Comparison of ENCODE assay signal across 20 cellular contexts in genomic region chr5:1501372-1502045, GRCh38. TPM values are rescaled to one million over a fixed set of nuclear protein-coding genes. Genes with fewer than 3 reads are reported as not detected.
DNase-seq lines count a peak whose midpoint lies in the region; ATAC-seq and TF ChIP-seq lines count a peak whose summit lies in the region.
"Had no signal": no experiment of that assay in that cellular context is flagged by ENCODE, and none has a peak within 500 bp of the region (broad histone marks: within the 10 kb centered on the region; RNA-seq: fewer than 3 reads in every experiment).

No MANE protein-coding gene starts in this region.

- intact Hi-C loops in dendritic cell treated with granulocyte-macrophage colony-stimulating factor and Interleukin-4, amounts not matched to agents 40 ng/mL and 50 ng/mL, for 4 days (cut with micrococcal nuclease) = loop anchor here (1.0 to 10.0 kb wide), 3 partner anchors 15 to 93 kb away; no protein-coding TSS in a partner anchor

- no peak overlapping the region for H4K12ac ChIP-seq in trophoblast cell (ENCODE audit: low read depth, low read length)

- no peak overlapping the region for H2BK120ac ChIP-seq in trophoblast cell (ENCODE audit: insufficient read depth, low read length, poor library complexity)

- no peaks in the 10 kb centered on the region for H3K27me3 Mint-ChIP-seq in dendritic cell treated with granulocyte-macrophage colony-stimulating factor and Interleukin-4, amounts not matched to agents 40 ng/mL and 50 ng/mL, for 4 days

- H3K4ac ChIP-seq in trophoblast cell (ENCODE audit: low read depth, low read length) = peak overlapping the region; percentile 27

- no peak overlapping the region for H3K4me2 ChIP-seq in DND-41 (ENCODE audit: insufficient read depth, low read length)
- peak overlapping the region; percentile 91 for H3K4me2 ChIP-seq in KMS-11
- no peak overlapping the region for H3K4me2 ChIP-seq in trophoblast cell (ENCODE audit: low read length)
- H3K4me2 ChIP-seq: SK-N-SH had no signal

- H3K14ac ChIP-seq in trophoblast cell (ENCODE audit: low read length) = no peak overlapping the region

- no peak overlapping the region for H4K91ac ChIP-seq in trophoblast cell (ENCODE audit: low read depth, low read length)

- no peak for DNase-seq in DND-41
- no peak for DNase-seq in trophoblast cell
- DNase-seq in NCI-H2171 (lab: John Stamatoyannopoulos, UW) = no peak
- DNase-seq: activated naive CD4-positive, alpha-beta T cell; amygdala; Caco-2; HCEC 1CT; NCI-H187; NCI-H510A; SK-N-SH had no signal

- peaks cover 91% of the 10 kb centered on the region for H3K4me1 Mint-ChIP-seq in dendritic cell treated with granulocyte-macrophage colony-stimulating factor and Interleukin-4, amounts not matched to agents 40 ng/mL and 50 ng/mL, for 4 days (ENCODE audit: low read depth)

- H2BK12ac ChIP-seq in trophoblast cell (ENCODE audit: low read length) = no peak overlapping the region

- H3K27ac ChIP-seq in DND-41 (ENCODE audit: low read length) = no peak overlapping the region; the same call in 1 of the 2 replicates
- peak overlapping the region; percentile 96; the same call in 1 of the 2 replicates for H3K27ac ChIP-seq in KMS-11
- H3K27ac ChIP-seq in trophoblast cell (ENCODE audit: low read depth, low read length) = no peak overlapping the region
- H3K27ac ChIP-seq: HL-60, right atrium auricular region had no signal

- peaks cover 52% of the 10 kb centered on the region for H3K36me3 Mint-ChIP-seq in dendritic cell treated with granulocyte-macrophage colony-stimulating factor and Interleukin-4, amounts not matched to agents 40 ng/mL and 50 ng/mL, for 4 days (ENCODE audit: low read depth)

- H3K9me3 ChIP-seq in DND-41 (ENCODE audit: insufficient read depth, low read length, severe bottlenecking) (no peaks in the 10 kb centered on the region), trophoblast cell (ENCODE audit: insufficient read depth, low read depth, low read length) (peaks cover 2% of the 10 kb centered on the region)
- H3K9me3 ChIP-seq: Caco-2, mucosa of descending colon, right atrium auricular region, SK-N-SH, tibial artery had no signal

- ATAC-seq in DND-41 (ENCODE audit: insufficient read depth, low read depth) (no peak; the same call in 2 of the 3 replicates), GM19328 (IDR thresholded peaks at IDR 0.05; ENCODE audit: unreplicated experiment) (no peak), GM19351 (IDR thresholded peaks at IDR 0.05; ENCODE audit: unreplicated experiment) (no peak), GM21447 (IDR thresholded peaks at IDR 0.05; ENCODE audit: unreplicated experiment) (no peak)

- H3K9ac ChIP-seq in DND-41 (ENCODE audit: low read depth, low read length) = no peak overlapping the region
- H3K9ac ChIP-seq in KMS-11 = no peak overlapping the region
- no peak overlapping the region for H3K9ac ChIP-seq in trophoblast cell (ENCODE audit: low read length)
- H3K9ac ChIP-seq: SK-N-SH had no signal

- no peak overlapping the region for H2AK5ac ChIP-seq in trophoblast cell (ENCODE audit: low read length)

- WGBS in trophoblast cell (ENCODE audit: extremely low coverage, insufficient coverage, insufficient read length) = no CpG with 5 or more reads among the region's 28 CpGs

- H3K27me3 ChIP-seq in DND-41 (ENCODE audit: insufficient read depth, low read length, poor library complexity) (no peaks in the 10 kb centered on the region), KMS-11 (ENCODE audit: insufficient read depth, low read depth) (no peaks in the 10 kb centered on the region), trophoblast cell (ENCODE audit: insufficient read depth, low read length) (no peaks in the 10 kb centered on the region)
- H3K27me3 ChIP-seq: right atrium auricular region, tibial artery had no signal

- H3K79me1 ChIP-seq in trophoblast cell (ENCODE audit: low read length) = no peaks in the 10 kb centered on the region

- TF ChIP-seq CTCF in DND-41 (IDR thresholded peaks at IDR 0.05; ENCODE audit: borderline replicate concordance, extremely low read depth, low read length, poor library complexity, severe bottlenecking) = peak; percentile 27
- TF ChIP-seq CTCF in KMS-11 (conservative IDR thresholded peaks at IDR 0.05; ENCODE audit: low read depth, low read length) = no peak

- peak overlapping the region; percentile 97 for H3K27ac Mint-ChIP-seq in dendritic cell treated with granulocyte-macrophage colony-stimulating factor and Interleukin-4, amounts not matched to agents 40 ng/mL and 50 ng/mL, for 4 days

- H3K18ac ChIP-seq in trophoblast cell (ENCODE audit: low read length) = peak overlapping the region; percentile 18

- H3K36me3 ChIP-seq in DND-41 (ENCODE audit: insufficient read depth, low read length) = peaks cover 53% of the 10 kb centered on the region
- no peaks in the 10 kb centered on the region for H3K36me3 ChIP-seq in KMS-11 (ENCODE audit: insufficient read depth)
- peaks cover 44 to 50% of the 10 kb centered on the region in 2 experiments for H3K36me3 ChIP-seq in trophoblast cell (ENCODE audit: control insufficient read depth in 1 of 2, insufficient read depth in 2 of 2, low read length in 2 of 2)
- H3K36me3 ChIP-seq: right atrium auricular region had no signal

- H4K20me1 ChIP-seq in DND-41 (ENCODE audit: insufficient read depth, low read length) = peaks cover 87% of the 10 kb centered on the region
- H4K20me1 ChIP-seq in KMS-11 (ENCODE audit: insufficient read depth) = no peaks in the 10 kb centered on the region

- H3K4me3 ChIP-seq in DND-41 (ENCODE audit: low read depth in 1 of 2, low read length in 2 of 2) (no peak overlapping the region), KMS-11 (IDR thresholded peaks at IDR 0.05; ENCODE audit: insufficient read depth, low read depth, low read length) (no peak overlapping the region), trophoblast cell (ENCODE audit: low read depth, low read length) (no peak overlapping the region)
- H3K4me3 ChIP-seq: mucosa of descending colon, right atrium auricular region, tibial artery had no signal

- H2AFZ ChIP-seq in DND-41 (ENCODE audit: low read depth, low read length) (no peak overlapping the region), KMS-11 (ENCODE audit: low read depth) (no peak overlapping the region), trophoblast cell (ENCODE audit: insufficient read depth, low read length, poor library complexity) (peak overlapping the region; percentile 18)

- H3K79me2 ChIP-seq in DND-41 (ENCODE audit: insufficient read depth, low read length) = peaks cover 83% of the 10 kb centered on the region
- H3K79me2 ChIP-seq in KMS-11 (ENCODE audit: insufficient read depth, low read depth) = peaks cover 61% of the 10 kb centered on the region
- H3K79me2 ChIP-seq in trophoblast cell (ENCODE audit: control insufficient read depth, insufficient read depth, low read length, poor library complexity) = peaks cover 30% of the 10 kb centered on the region

- no peaks in the 10 kb centered on the region for H3K4me1 ChIP-seq in DND-41 (ENCODE audit: insufficient read depth, low read length)
- H3K4me1 ChIP-seq in KMS-11 (ENCODE audit: low read depth, poor library complexity, severe bottlenecking) = peaks cover 78% of the 10 kb centered on the region
- peaks cover 5 to 9% of the 10 kb centered on the region in 2 experiments for H3K4me1 ChIP-seq in trophoblast cell (ENCODE audit: control insufficient read depth in 1 of 2, insufficient read depth in 2 of 2, low read length in 2 of 2)
- H3K4me1 ChIP-seq: Caco-2 had no signal

- H3K4me3 Mint-ChIP-seq in dendritic cell treated with granulocyte-macrophage colony-stimulating factor and Interleukin-4, amounts not matched to agents 40 ng/mL and 50 ng/mL, for 4 days = no peak overlapping the region

- H2BK5ac ChIP-seq in trophoblast cell (ENCODE audit: low read depth, low read length, poor library complexity) = no peak overlapping the region

- no peak overlapping the region for H3K23ac ChIP-seq in trophoblast cell (ENCODE audit: low read length)

- no peak overlapping the region for H4K8ac ChIP-seq in trophoblast cell (ENCODE audit: low read depth, low read length)

- H3K9me3 Mint-ChIP-seq in dendritic cell treated with granulocyte-macrophage colony-stimulating factor and Interleukin-4, amounts not matched to agents 40 ng/mL and 50 ng/mL, for 4 days = no peaks in the 10 kb centered on the region

RNA-seq across cellular contexts. Expression of gene LPCAT1, which starts 22.3 kb away (rescaled TPM):
- 199 and 206 TPM in 2 replicates for polyA plus RNA-seq in trophoblast cell (2013)

RNA-seq across cellular contexts. Expression of gene SLC6A3, which starts 56.3 kb away (rescaled TPM):
- 0.11 TPM in 2 replicates for polyA plus RNA-seq in trophoblast cell (2013)
- polyA plus RNA-seq: fibroblast of lung, SK-N-SH had no signal
